Comparison of ENCODE assay signal across 8 cellular contexts in genomic region chr1:89029051-89029450, GRCh38. TPM values are rescaled to one million over a fixed set of nuclear protein-coding genes. Genes with fewer than 3 reads are reported as not detected.
DNase-seq lines count a peak whose midpoint lies in the region; ATAC-seq lines count a peak whose summit lies in the region.
"Not testable (repeated sequence)": the region's sequence is repeated elsewhere in the genome, so short reads cannot be mapped to it uniquely, and the experiment has no call there.
"Had no signal": no experiment of that assay in that cellular context is flagged by ENCODE, and none has a peak within 500 bp of the region (broad histone marks: within the 10 kb centered on the region; RNA-seq: fewer than 3 reads in every experiment).

No MANE protein-coding gene starts in this region.

- not testable (repeated sequence) for H3K36me3 ChIP-seq in CD4-positive, alpha-beta memory T cell (ENCODE audit: insufficient read depth, low read length)

- peaks cover 26% of the 10 kb centered on the region for H3K4me1 ChIP-seq in CD4-positive, alpha-beta memory T cell (ENCODE audit: insufficient read depth, low read length)

- peaks cover 35 to 67% (median 50%) of the 10 kb centered on the region in 4 donors for H3K4me1 Mint-ChIP-seq in CD4-positive, alpha-beta memory T cell
- peaks cover 35% of the 10 kb centered on the region for H3K4me1 Mint-ChIP-seq in activated CD4-positive, alpha-beta T cell treated with anti-CD3 and anti-CD28 coated beads, Interleukin-2, amount 10 ng/mL, durations not matched to agents 7 days and 5 days
- H3K4me1 Mint-ChIP-seq in activated naive CD4-positive, alpha-beta T cell treated with anti-CD3 and anti-CD28 coated beads, Interleukin-2, amount 10 ng/mL, durations not matched to agents 7 days and 5 days, result peaks cover 37% of the 10 kb centered on the region
- peaks cover 30 to 42% (median 40%) of the 10 kb centered on the region in 4 donors for H3K4me1 Mint-ChIP-seq in naive thymus-derived CD8-positive, alpha-beta T cell

- H3K4me3 ChIP-seq in CD4-positive, alpha-beta memory T cell (ENCODE audit: low read length in 2 of 2), result not testable (repeated sequence)

- peak overlapping the region; percentile 50 to 92 (median 87) for H3K27ac Mint-ChIP-seq in CD4-positive, alpha-beta memory T cell
- peak overlapping the region; percentile 63 for H3K27ac Mint-ChIP-seq in activated CD4-positive, alpha-beta T cell treated with anti-CD3 and anti-CD28 coated beads, Interleukin-2, amount 10 ng/mL, durations not matched to agents 7 days and 5 days
- peak overlapping the region; percentile 43 for H3K27ac Mint-ChIP-seq in activated naive CD4-positive, alpha-beta T cell treated with anti-CD3 and anti-CD28 coated beads, Interleukin-2, amount 10 ng/mL, durations not matched to agents 7 days and 5 days
- H3K27ac Mint-ChIP-seq in naive thymus-derived CD8-positive, alpha-beta T cell, result peak overlapping the region in 5 of 10 donors; percentile 12 to 87 (median 40)

- not testable (repeated sequence) for ATAC-seq in naive thymus-derived CD8-positive, alpha-beta T cell

- DNase-seq in CD4-positive, alpha-beta memory T cell, result peak in 4 of 5 donors; percentile 24 to 66 (median 60)
- DNase-seq in ELR (ENCODE audit: low read depth) (peak; percentile 27), RPMI7951 (ENCODE audit: low read depth) (peak; percentile 38)
- not testable (repeated sequence) for DNase-seq in activated CD4-positive, alpha-beta T cell treated with anti-CD3 and anti-CD28 coated beads, Interleukin-2, amount 10 ng/mL, durations not matched to agents 7 days and 5 days; activated naive CD4-positive, alpha-beta T cell treated with anti-CD3 and anti-CD28 coated beads, Interleukin-2, amount 10 ng/mL, durations not matched to agents 7 days and 5 days
- peak; percentile 33 for DNase-seq in central memory CD4-positive, alpha-beta T cell
- DNase-seq in naive thymus-derived CD8-positive, alpha-beta T cell, result peak in 2 of 10 donors; percentile 15 to 33

- H3K36me3 Mint-ChIP-seq in CD4-positive, alpha-beta memory T cell, result peaks cover 0 to 20% of the 10 kb centered on the region in 2 donors
- peaks cover 58% of the 10 kb centered on the region for H3K36me3 Mint-ChIP-seq in activated CD4-positive, alpha-beta T cell treated with anti-CD3 and anti-CD28 coated beads, Interleukin-2, amount 10 ng/mL, durations not matched to agents 7 days and 5 days (ENCODE audit: low read depth)
- H3K36me3 Mint-ChIP-seq in activated naive CD4-positive, alpha-beta T cell treated with anti-CD3 and anti-CD28 coated beads, Interleukin-2, amount 10 ng/mL, durations not matched to agents 7 days and 5 days, result peaks cover 48% of the 10 kb centered on the region
- peaks cover 0 to 28% (median 25%) of the 10 kb centered on the region in 3 donors for H3K36me3 Mint-ChIP-seq in naive thymus-derived CD8-positive, alpha-beta T cell

- CTCF ChIA-PET in CD4-positive, alpha-beta memory T cell (lab: Charles Lee; ENCODE audit: partially characterized antibody), result interaction anchor here (1.1 kb wide), 1 partner anchor 174 kb away, joined by 3 read pairs; no protein-coding TSS in a partner anchor
- CTCF ChIA-PET in activated CD4-positive, alpha-beta T cell treated with anti-CD3 and anti-CD28 coated beads, Interleukin-2, amount 10 ng/mL, durations not matched to agents 7 days and 5 days (lab: Charles Lee); activated naive CD4-positive, alpha-beta T cell treated with anti-CD3 and anti-CD28 coated beads, Interleukin-2, amount 10 ng/mL, durations not matched to agents 7 days and 5 days (lab: Charles Lee): not testable (repeated sequence)

- peaks cover 0 to 32% (median 17%) of the 10 kb centered on the region in 8 donors for H3K9me3 Mint-ChIP-seq in CD4-positive, alpha-beta memory T cell
- peaks cover 46% of the 10 kb centered on the region for H3K9me3 Mint-ChIP-seq in activated CD4-positive, alpha-beta T cell treated with anti-CD3 and anti-CD28 coated beads, Interleukin-2, amount 10 ng/mL, durations not matched to agents 7 days and 5 days
- peaks cover 45% of the 10 kb centered on the region for H3K9me3 Mint-ChIP-seq in activated naive CD4-positive, alpha-beta T cell treated with anti-CD3 and anti-CD28 coated beads, Interleukin-2, amount 10 ng/mL, durations not matched to agents 7 days and 5 days
- peaks cover 0 to 48% (median 32%) of the 10 kb centered on the region in 9 donors for H3K9me3 Mint-ChIP-seq in naive thymus-derived CD8-positive, alpha-beta T cell

- H3K9me3 ChIP-seq in CD4-positive, alpha-beta memory T cell (ENCODE audit: control insufficient read depth in 1 of 2, low read length in 2 of 2), result not testable (repeated sequence)

- not testable (repeated sequence) for H3K27ac ChIP-seq in CD4-positive, alpha-beta memory T cell (ENCODE audit: low read depth, low read length)

- POLR2A ChIA-PET in CD4-positive, alpha-beta memory T cell (lab: Charles Lee; ENCODE audit: partially characterized antibody), result interaction anchor here (1.4 kb wide), 1 partner anchor 8 kb away, joined by 6 read pairs; no protein-coding TSS in a partner anchor
- POLR2A ChIA-PET in activated CD4-positive, alpha-beta T cell treated with anti-CD3 and anti-CD28 coated beads, Interleukin-2, amount 10 ng/mL, durations not matched to agents 7 days and 5 days (lab: Charles Lee); naive thymus-derived CD8-positive, alpha-beta T cell (lab: Charles Lee): not testable (repeated sequence)

- not testable (repeated sequence) for H3K27me3 Mint-ChIP-seq in CD4-positive, alpha-beta memory T cell; activated CD4-positive, alpha-beta T cell treated with anti-CD3 and anti-CD28 coated beads, Interleukin-2, amount 10 ng/mL, durations not matched to agents 7 days and 5 days; activated naive CD4-positive, alpha-beta T cell treated with anti-CD3 and anti-CD28 coated beads, Interleukin-2, amount 10 ng/mL, durations not matched to agents 7 days and 5 days; naive thymus-derived CD8-positive, alpha-beta T cell

- intact Hi-C loops in CD4-positive, alpha-beta memory T cell (cut with micrococcal nuclease), result not testable (repeated sequence)

- H3K4me3 Mint-ChIP-seq in CD4-positive, alpha-beta memory T cell, result peak overlapping the region in 7 of 8 donors; percentile 1 to 73 (median 59)
- not testable (repeated sequence) for H3K4me3 Mint-ChIP-seq in activated CD4-positive, alpha-beta T cell treated with anti-CD3 and anti-CD28 coated beads, Interleukin-2, amount 10 ng/mL, durations not matched to agents 7 days and 5 days; activated naive CD4-positive, alpha-beta T cell treated with anti-CD3 and anti-CD28 coated beads, Interleukin-2, amount 10 ng/mL, durations not matched to agents 7 days and 5 days
- H3K4me3 Mint-ChIP-seq in naive thymus-derived CD8-positive, alpha-beta T cell, result peak overlapping the region in 7 of 10 donors; percentile 5 to 55 (median 46)

- not testable (repeated sequence) for H3K27me3 ChIP-seq in CD4-positive, alpha-beta memory T cell (ENCODE audit: insufficient read depth, low read length)

RNA-seq across cellular contexts. Expression of gene GBP3, which starts 6.4 kb away (rescaled TPM):
- 10 to 100 TPM; 51.8 to 54.1 TPM for total RNA-seq in CD4-positive, alpha-beta memory T cell
- 10 to 100 TPM in 1 of 2 donors, 1 to 10 TPM in 1; 6.4 to 10.2 TPM for polyA plus RNA-seq in CD4-positive, alpha-beta memory T cell
- total RNA-seq in RPMI7951 (2014; rRNA removed; shearing (Covaris generic)), result 61.8 and 75.8 TPM in 2 replicates
- total RNA-seq in activated CD4-positive, alpha-beta T cell treated with anti-CD3 and anti-CD28 coated beads, Interleukin-2, amount 10 ng/mL, durations not matched to agents 7 days and 5 days, result 10 to 100 TPM; 39.2 to 39.7 TPM
- total RNA-seq in naive thymus-derived CD8-positive, alpha-beta T cell, result 10 to 100 TPM; 31.6 to 39.4 TPM
- polyA plus RNA-seq in naive thymus-derived CD8-positive, alpha-beta T cell, result 10 to 100 TPM in 1 of 3 donors, 1 to 10 TPM in 2; 7.7 to 10.4 (median 9.4) TPM
- total RNA-seq: G401 had no signal

RNA-seq across cellular contexts. Expression of gene GBP1, which starts 36.0 kb away (rescaled TPM):
- 10 to 100 TPM; 74.1 to 74.2 TPM for total RNA-seq in CD4-positive, alpha-beta memory T cell
- 10 to 100 TPM; 54.3 to 66.0 TPM for polyA plus RNA-seq in CD4-positive, alpha-beta memory T cell
- 58.0 and 66.7 TPM in 2 replicates for total RNA-seq in RPMI7951 (2014; rRNA removed; shearing (Covaris generic))
- 100 to 1,000 TPM; 272 to 292 TPM for total RNA-seq in activated CD4-positive, alpha-beta T cell treated with anti-CD3 and anti-CD28 coated beads, Interleukin-2, amount 10 ng/mL, durations not matched to agents 7 days and 5 days
- total RNA-seq in naive thymus-derived CD8-positive, alpha-beta T cell, result 10 to 100 TPM; 42.7 to 45.7 TPM
- polyA plus RNA-seq in naive thymus-derived CD8-positive, alpha-beta T cell, result 10 to 100 TPM; 41.1 to 60.5 (median 44.7) TPM
- total RNA-seq: G401 had no signal

RNA-seq across cellular contexts. Expression of gene KYAT3, which starts 36.6 kb away (rescaled TPM):
- total RNA-seq in CD4-positive, alpha-beta memory T cell, result 10 to 100 TPM; 30.6 to 30.7 TPM
- polyA plus RNA-seq in CD4-positive, alpha-beta memory T cell, result 10 to 100 TPM; 23.1 to 30.8 TPM
- 38.8 and 40.6 TPM in 2 replicates for total RNA-seq in RPMI7951 (2014; rRNA removed; shearing (Covaris generic))
- total RNA-seq in activated CD4-positive, alpha-beta T cell treated with anti-CD3 and anti-CD28 coated beads, Interleukin-2, amount 10 ng/mL, durations not matched to agents 7 days and 5 days, result 10 to 100 TPM; 31.4 to 36.2 TPM
- total RNA-seq in naive thymus-derived CD8-positive, alpha-beta T cell, result 10 to 100 TPM; 26.6 to 28.2 TPM
- polyA plus RNA-seq in naive thymus-derived CD8-positive, alpha-beta T cell, result 10 to 100 TPM; 20.6 to 25.2 (median 22.8) TPM

RNA-seq across cellular contexts. Expression of gene RBMXL1, which starts 36.6 kb away (rescaled TPM):
- total RNA-seq in CD4-positive, alpha-beta memory T cell, result 10 to 100 TPM; 24.7 to 25.1 TPM
- 10 to 100 TPM in 1 of 2 donors, 1 to 10 TPM in 1; 5.3 to 12.0 TPM for polyA plus RNA-seq in CD4-positive, alpha-beta memory T cell
- total RNA-seq in RPMI7951 (2014; rRNA removed; shearing (Covaris generic)), result 17.1 and 17.5 TPM in 2 replicates
- 10 to 100 TPM; 20.0 to 22.5 TPM for total RNA-seq in activated CD4-positive, alpha-beta T cell treated with anti-CD3 and anti-CD28 coated beads, Interleukin-2, amount 10 ng/mL, durations not matched to agents 7 days and 5 days
- total RNA-seq in naive thymus-derived CD8-positive, alpha-beta T cell, result 10 to 100 TPM; 20.3 to 21.6 TPM
- 10 to 100 TPM in 2 of 3 donors, 1 to 10 TPM in 1; 9.5 to 10.8 (median 10.2) TPM for polyA plus RNA-seq in naive thymus-derived CD8-positive, alpha-beta T cell
